ENCODE assay signal across 9 cellular contexts in genomic region chr11:124623861-124624525, GRCh38. TPM values are rescaled to one million over a fixed set of nuclear protein-coding genes. Genes with fewer than 3 reads are reported as not detected.
DNase-seq lines count a peak whose midpoint lies in the region; ATAC-seq, FAIRE-seq and TF ChIP-seq lines count a peak whose summit lies in the region.
"Had no signal": no experiment of that assay in that cellular context is flagged by ENCODE, and none has a peak within 500 bp of the region (broad histone marks: within the 10 kb centered on the region; RNA-seq: fewer than 3 reads in every experiment).

No MANE protein-coding gene starts in this region.

- no peaks in the 10 kb centered on the region for H3K9me3 ChIP-seq in IMR-90 (ENCODE audit: control insufficient read depth, insufficient read depth, low read length)

- TF ChIP-seq RAD21 in IMR-90 (IDR thresholded peaks at IDR 0.05; ENCODE audit: low read length) = no peak

- TF ChIP-seq CTCF in AG09309 (IDR thresholded peaks at IDR 0.05; ENCODE audit: control insufficient read depth, insufficient read depth, low read depth, low read length, missing control alignments) (no peak), IMR-90 (conservative IDR thresholded peaks at IDR 0.05; ENCODE audit: low read depth, low read length) (no peak), chondrocyte (IDR thresholded peaks at IDR 0.05) (no peak)

- H3K4ac ChIP-seq in IMR-90 (ENCODE audit: low read depth, low read length) = no peak overlapping the region

- WGBS in IMR-90 (ENCODE audit: extremely low coverage in 2 of 2, insufficient read length in 1 of 2), 2 experiments = no CpG with 5 or more reads among the region's 4 CpGs

- dilution Hi-C loops in IMR-90 (cut with HindIII; ENCODE audit: low sequenced_read_pairs, unreplicated experiment) = no loop called here

- H4K8ac ChIP-seq in IMR-90 (ENCODE audit: low read depth in 2 of 2, low read length in 2 of 2) = no peak overlapping the region; a peak in 1 of 4 replicates

- DNase-seq in AG09309 (ENCODE audit: low read depth) (no peak), IMR-90 (peak; percentile 20), chondrocyte (ENCODE audit: low spot score) (no peak), naive B cell (no peak), HTR-8/SVneo (ENCODE audit: insufficient read length, low spot score) (no peak), KG1 (lab: John Stamatoyannopoulos, UW) (no peak), NCI-H187 treated with DMSO at 0.1 percent for 48 hours (lab: John Stamatoyannopoulos, UW) (no peak)
- no peak for DNase-seq in activated CD4-positive, CD25-positive, alpha-beta regulatory T cell treated with anti-CD3 and anti-CD28 coated beads, Interleukin-2, amount 50 U/mL, for 72 hours
- DNase-seq: NCI-H510A had no signal

- ATAC-seq in IMR-90 (ENCODE audit: low read depth) = no peak
- ATAC-seq in naive B cell (ENCODE audit: low read depth in 2 of 2) = no peak

- H2AK9ac ChIP-seq in IMR-90 (replicated peaks; ENCODE audit: low read depth, low read length, poor library complexity) = no peak overlapping the region

- CTCF ChIA-PET in IMR-90 (lab: Yijun Ruan, JAX) = interaction anchor here (1.8 kb wide), 1 partner anchor 208 kb away, joined by 7 read pairs; no protein-coding TSS in a partner anchor

- BruUV-seq in IMR-90 (replicated peaks; lab: Mats Ljungman, UMichigan) = no TSS peak

- H3K4me1 Mint-ChIP-seq in chondrocyte (ENCODE audit: low read depth) (peaks cover 24% of the 10 kb centered on the region), naive B cell (peaks cover 29 to 34% (median 29%) of the 10 kb centered on the region in 3 donors)

- H3K9me3 Mint-ChIP-seq in chondrocyte (ENCODE audit: low read depth) (no peaks in the 10 kb centered on the region), naive B cell (no peaks in the 10 kb centered on the region)

- H2AK5ac ChIP-seq in IMR-90 (ENCODE audit: low read depth, low read length) = no peak overlapping the region

- H3K18ac ChIP-seq in IMR-90 (ENCODE audit: low read depth, low read length) = no peak overlapping the region

- intact Hi-C loops in IMR-90 (cut with micrococcal nuclease) = no loop called here

- no peak overlapping the region for H3K14ac ChIP-seq in IMR-90 (replicated peaks; ENCODE audit: low read depth, low read length)

- peaks cover 27 to 46% of the 10 kb centered on the region in 2 experiments for H3K79me1 ChIP-seq in IMR-90 (ENCODE audit: low read depth in 1 of 2, low read length in 2 of 2)

- H2BK120ac ChIP-seq in IMR-90 (ENCODE audit: low read depth, low read length) = no peak overlapping the region

- no peak overlapping the region for H3K56ac ChIP-seq in IMR-90 (ENCODE audit: extremely low read depth, insufficient read depth, low read length)

- peaks cover 6% of the 10 kb centered on the region; the same call in 1 of the 2 replicates for H3K27me3 ChIP-seq in IMR-90 (ENCODE audit: control insufficient read depth, insufficient read depth, low read length)

- no peak overlapping the region for H4K5ac ChIP-seq in IMR-90 (ENCODE audit: low read depth, low read length)

- H2AFZ ChIP-seq in IMR-90 (replicated peaks; ENCODE audit: low read length, poor library complexity) = no peak overlapping the region

- H3K36me3 Mint-ChIP-seq in chondrocyte (ENCODE audit: low read depth) (peaks cover 12% of the 10 kb centered on the region), naive B cell (peaks cover 13 to 16% of the 10 kb centered on the region in 2 donors)

- H3K27me3 Mint-ChIP-seq in chondrocyte (ENCODE audit: low read depth) (peaks cover 14% of the 10 kb centered on the region), naive B cell (peaks cover 8 to 16% (median 13%) of the 10 kb centered on the region in 3 donors)

- peak overlapping the region; percentile 96 for H3K4me3 Mint-ChIP-seq in chondrocyte (ENCODE audit: unreplicated experiment)
- H3K4me3 Mint-ChIP-seq in naive B cell = peak overlapping the region; percentile 90 to 99 (median 99)

- H3K27ac ChIP-seq in IMR-90 (ENCODE audit: insufficient read depth, low read length) = no peak overlapping the region

- H3K36me3 ChIP-seq in IMR-90 (ENCODE audit: control insufficient read depth, insufficient read depth, low read length) = peaks cover 16% of the 10 kb centered on the region

- H3K4me2 ChIP-seq in IMR-90 (ENCODE audit: low read depth, low read length) = peak overlapping the region; percentile 94

- no peak overlapping the region for H2BK5ac ChIP-seq in IMR-90 (ENCODE audit: low read depth, low read length, poor library complexity, severe bottlenecking)

- H3K4me3 ChIP-seq in AG09309 (ENCODE audit: control insufficient read depth, low read depth, low read length) (peak overlapping the region; percentile 97), IMR-90 (ENCODE audit: insufficient read depth, low read depth, low read length) (peak overlapping the region; percentile 79)

- H3K4me1 ChIP-seq in IMR-90 (ENCODE audit: control insufficient read depth, insufficient read depth, low read length) = no peaks in the 10 kb centered on the region; the same call in 1 of the 2 replicates

- no peak overlapping the region for H2BK15ac ChIP-seq in IMR-90 (ENCODE audit: low read depth, low read length)

- peaks cover 8% of the 10 kb centered on the region; the same call in 1 of the 2 replicates for H3K9me1 ChIP-seq in IMR-90 (ENCODE audit: insufficient read depth, low read length)

- in situ Hi-C loops in IMR-90 (cut with MboI; ENCODE audit: low sequenced_read_pairs) = no loop called here

- no peak overlapping the region for H4K91ac ChIP-seq in IMR-90 (ENCODE audit: insufficient read depth, low read depth, low read length)

- peak overlapping the region; percentile 70 for H3K23ac ChIP-seq in IMR-90 (ENCODE audit: low read depth, low read length)

- FAIRE-seq in HTR-8/SVneo (lab: Jason Lieb, UNC) = no peak

- POLR2A ChIA-PET in IMR-90 (lab: Charles Lee; ENCODE audit: unreplicated experiment) = no interaction called here

- no peak overlapping the region for H2BK20ac ChIP-seq in IMR-90 (ENCODE audit: low read depth, low read length)

- H3K27ac Mint-ChIP-seq in chondrocyte (ENCODE audit: unreplicated experiment) (peak overlapping the region; percentile 99), naive B cell (peak overlapping the region in 4 of 6 donors; percentile 96 to 99 (median 98))

- peak overlapping the region; percentile 82; the same call in 1 of the 2 replicates for H3K9ac ChIP-seq in IMR-90 (ENCODE audit: low read depth, low read length)

- TF ChIP-seq POLR2A in IMR-90 (IDR thresholded peaks at IDR 0.05; ENCODE audit: low read depth, low read length) = no peak

- H4K20me1 ChIP-seq in IMR-90 (ENCODE audit: insufficient read depth, low read length) = no peaks in the 10 kb centered on the region; the same call in 1 of the 2 replicates

TF ChIP-seq in IMR-90, 13 proteins besides CTCF, POLR2A, EP300 and RAD21:
- TF ChIP-seq CHD1 (IDR thresholded peaks at IDR 0.05; ENCODE audit: low read depth, low read length) = no peak
- TF ChIP-seq MAFK (IDR thresholded peaks at IDR 0.05; ENCODE audit: low read depth, low read length) = peak; percentile 49
- TF ChIP-seq RCOR1 (IDR thresholded peaks at IDR 0.05; ENCODE audit: insufficient replicate concordance, low read length) = no peak

RNA-seq across cellular contexts. Expression of gene TBRG1, which starts 1.3 kb away (rescaled TPM):
- 11.9 and 13.3 TPM in 2 replicates for total RNA-seq in IMR-90 (2012; rRNA removed)
- 20.2 and 23.2 TPM in 2 replicates for polyA plus RNA-seq in IMR-90 (2012; rRNA removed)
- 7.0 and 10.4 TPM in 2 replicates for polyA plus RNA-seq in IMR-90 (2012; cell fraction: cytosol; rRNA removed)
- 27.9 and 84.2 TPM in 2 replicates for polyA plus RNA-seq in IMR-90 (2012; cell fraction: nucleus; rRNA removed; ENCODE audit: low replicate concordance)
- total RNA-seq in chondrocyte = 22.4 to 30.9 TPM (median 30.0 TPM) in 3 replicates
- polyA plus RNA-seq in naive B cell (ENCODE audit: low read depth in 6 of 6) = 10 to 100 TPM; 18.4 to 37.3 (median 26.6) TPM

RNA-seq across cellular contexts. Expression of gene PANX3, which starts 12.8 kb away (rescaled TPM):
- total RNA-seq in IMR-90 (2012; rRNA removed) (not detected in 2 replicates), chondrocyte (not detected in 3 replicates)
- polyA plus RNA-seq in IMR-90 (2012; rRNA removed) (not detected in 2 replicates), naive B cell (ENCODE audit: low read depth in 6 of 6) (not detected)
- not detected in 2 replicates for polyA plus RNA-seq in IMR-90 (2012; cell fraction: cytosol; rRNA removed)
- polyA plus RNA-seq in IMR-90 (2012; cell fraction: nucleus; rRNA removed; ENCODE audit: low replicate concordance) = not detected in 2 replicates

RNA-seq across cellular contexts. Expression of gene SIAE, which starts 49.5 kb away (rescaled TPM):
- total RNA-seq in IMR-90 (2012; rRNA removed) (3.3 and 4.7 TPM in 2 replicates), chondrocyte (8.3 to 15.2 TPM (median 9.6 TPM) in 3 replicates)
- polyA plus RNA-seq in IMR-90 (2012; rRNA removed) (11.3 and 12.0 TPM in 2 replicates), naive B cell (ENCODE audit: low read depth in 6 of 6) (1 to 10 TPM; 2.4 to 3.9 (median 3.2) TPM)
- 5.8 and 10.3 TPM in 2 replicates for polyA plus RNA-seq in IMR-90 (2012; cell fraction: cytosol; rRNA removed)
- 5.5 and 14.4 TPM in 2 replicates for polyA plus RNA-seq in IMR-90 (2012; cell fraction: nucleus; rRNA removed; ENCODE audit: low replicate concordance)

RNA-seq across cellular contexts. Expression of gene SPA17, which starts 49.7 kb away (rescaled TPM):
- 9.9 and 14.4 TPM in 2 replicates for total RNA-seq in IMR-90 (2012; rRNA removed)
- polyA plus RNA-seq in IMR-90 (2012; rRNA removed) = 10.6 and 11.5 TPM in 2 replicates
- 0.75 and 1.3 TPM in 2 replicates for polyA plus RNA-seq in IMR-90 (2012; cell fraction: cytosol; rRNA removed)
- polyA plus RNA-seq in IMR-90 (2012; cell fraction: nucleus; rRNA removed; ENCODE audit: low replicate concordance) = 0.21 and 3.8 TPM in 2 replicates
- total RNA-seq in chondrocyte = 1.7 to 3.6 TPM (median 3.2 TPM) in 3 replicates
- 1 to 10 TPM in 5 of 6 donors, under 1 TPM in 1; 0.70 to 3.1 (median 1.7) TPM for polyA plus RNA-seq in naive B cell (ENCODE audit: low read depth in 6 of 6)

RNA-seq across cellular contexts. Expression of gene OR8A1, which starts 54.2 kb away (rescaled TPM):
- total RNA-seq in IMR-90 (2012; rRNA removed) (not detected in 2 replicates), chondrocyte (0.07 to 0.23 TPM in 2 of 3 replicates, not detected in the other)
- polyA plus RNA-seq in IMR-90 (2012; rRNA removed) (not detected in 2 replicates), naive B cell (ENCODE audit: low read depth in 6 of 6) (not detected)
- not detected in 2 replicates for polyA plus RNA-seq in IMR-90 (2012; cell fraction: cytosol; rRNA removed)
- polyA plus RNA-seq in IMR-90 (2012; cell fraction: nucleus; rRNA removed; ENCODE audit: low replicate concordance) = not detected in 2 replicates
